In the genomic region with DNA sequence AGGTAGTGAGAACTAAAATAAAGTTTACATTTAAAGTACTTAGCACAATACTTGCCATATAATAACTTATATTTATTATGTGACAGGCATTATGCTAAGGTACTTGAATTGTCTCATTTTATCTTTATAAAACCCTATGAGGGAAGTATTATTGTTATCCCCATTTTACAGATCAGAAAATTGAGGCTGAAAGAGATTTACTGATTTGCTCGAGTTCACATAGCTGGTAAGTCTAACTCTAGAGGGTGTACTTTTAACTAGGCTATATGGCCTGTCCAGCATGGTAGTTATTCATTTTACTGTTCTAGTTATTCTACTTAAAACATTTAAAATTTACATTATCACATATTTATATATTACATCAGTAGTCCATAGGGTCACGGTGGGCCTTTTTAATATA, we compare ENCODE assay signal across 11 cellular contexts.
"Had no signal": no experiment of that assay in that cellular context is flagged by ENCODE, and none has a peak within 500 bp of the region (broad histone marks: within the 10 kb centered on the region; RNA-seq: fewer than 3 reads in every experiment).

No MANE protein-coding gene starts in this region.

- H3K4me2 ChIP-seq: GM23338 had no signal

- H3K27ac ChIP-seq: GM23248 had no signal

- DNase-seq: GM23248, GOT3, H7, H9, HCEC 1CT, HFFc6 had no signal

- H3K4me1 ChIP-seq: HAP-1 had no signal

- H2AFZ ChIP-seq: GM23248, GM23338 had no signal

- FAIRE-seq: H1, H54 had no signal

- H3K4me3 ChIP-seq: GM23248, GM23338, HAP-1 had no signal

- H3K9me3 ChIP-seq: HAP-1 had no signal

- H3K9ac ChIP-seq: GM23248 had no signal

- ATAC-seq: GM23338, HCT116 had no signal
